Comparison of ENCODE assay signal across 16 cellular contexts in genomic region chr3:51436998-51437639, GRCh38.
"Had no signal": no experiment of that assay in that cellular context is flagged by ENCODE, and none has a peak within 500 bp of the region (broad histone marks: within the 10 kb centered on the region; RNA-seq: fewer than 3 reads in every experiment).

No MANE protein-coding gene starts in this region.

- H3K27ac Mint-ChIP-seq: activated naive CD8-positive, alpha-beta T cell; T-cell; WTC11 had no signal

- H3K27me3 Mint-ChIP-seq: activated naive CD8-positive, alpha-beta T cell; T-cell had no signal

- H3K4me3 ChIP-seq: colonic mucosa, gastroesophageal sphincter, smooth muscle cell, tibial nerve had no signal

- H3K4me1 Mint-ChIP-seq: WTC11 had no signal

- H3K4me2 ChIP-seq: smooth muscle cell had no signal

- H3K9me3 ChIP-seq: colonic mucosa, gastroesophageal sphincter, tibial nerve had no signal

- H3K4me3 Mint-ChIP-seq: activated naive CD8-positive, alpha-beta T cell; natural killer cell; T-cell; WTC11 had no signal

- H3K27me3 ChIP-seq: colonic mucosa, gastroesophageal sphincter, tibial nerve had no signal

- H3K27ac ChIP-seq: colonic mucosa, epithelial cell of prostate, gastroesophageal sphincter, tibial nerve had no signal

- H3K9me3 Mint-ChIP-seq: natural killer cell, T-cell, WTC11 had no signal

- DNase-seq: activated CD4-positive, alpha-beta T cell treated with anti-CD3 and anti-CD28 coated beads for 48 hours; activated effector memory CD4-positive, alpha-beta T cell treated with anti-CD3 and anti-CD28 coated beads, Interleukin-2, amount 50 U/mL, for 16 hours; aorta; colonic mucosa; effector CD8-positive, alpha-beta T cell; left cardiac atrium; natural killer cell; posterior cingulate gyrus; right cardiac atrium; T-cell had no signal

- H3K4me1 ChIP-seq: colonic mucosa, tibial nerve had no signal

- ATAC-seq: gastroesophageal sphincter, left cardiac atrium, natural killer cell, right cardiac atrium, T-cell, WTC11 had no signal
